ENCODE assay signal across 8 cellular contexts in the genomic region with DNA sequence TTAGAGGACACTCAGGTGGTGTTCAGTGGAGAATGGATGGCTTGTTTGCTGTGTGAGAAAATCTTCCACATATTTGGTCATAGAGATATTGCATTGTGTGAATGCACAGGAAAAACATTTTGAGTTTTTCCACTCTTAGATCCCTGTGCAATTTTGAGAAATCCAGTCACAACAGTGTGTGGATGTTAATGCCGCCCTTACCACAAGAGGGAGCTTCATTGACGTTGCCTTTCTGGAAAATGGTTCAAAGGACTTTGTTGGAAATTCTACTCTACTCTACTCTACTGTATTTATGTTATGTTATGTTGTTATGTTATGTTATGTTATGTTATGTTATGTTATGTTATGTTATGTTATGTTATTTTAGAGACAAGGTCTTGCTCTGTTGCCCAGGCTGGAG. TPM values are rescaled to one million over a fixed set of nuclear protein-coding genes. Genes with fewer than 3 reads are reported as not detected.
DNase-seq lines count a peak whose midpoint lies in the region; ATAC-seq and TF ChIP-seq lines count a peak whose summit lies in the region.

No MANE protein-coding gene starts in this region.

- H3K27me3 Mint-ChIP-seq in activated CD8-positive, alpha-beta T cell treated with anti-CD3 and anti-CD28 coated beads for 36 hours: no peaks in the 10 kb centered on the region
- H3K27me3 Mint-ChIP-seq in activated CD8-positive, alpha-beta T cell treated with anti-CD3 and anti-CD28 coated beads, Interleukin-2, amount 10 ng/mL, durations not matched to agents 7 days and 5 days (ENCODE audit: low read depth): no peaks in the 10 kb centered on the region

- peaks cover 0 to 8% (median 0%) of the 10 kb centered on the region in 4 donors for H3K9me3 ChIP-seq in Peyer's patch

- no peaks in the 10 kb centered on the region for H3K4me1 ChIP-seq in Peyer's patch

- H3K36me3 ChIP-seq in Peyer's patch: no peaks in the 10 kb centered on the region

- H3K27ac ChIP-seq in Peyer's patch: no peak overlapping the region

- H3K9me3 Mint-ChIP-seq in activated CD8-positive, alpha-beta T cell treated with anti-CD3 and anti-CD28 coated beads for 36 hours: peaks cover 11% of the 10 kb centered on the region
- H3K9me3 Mint-ChIP-seq in activated CD8-positive, alpha-beta T cell treated with anti-CD3 and anti-CD28 coated beads, Interleukin-2, amount 10 ng/mL, durations not matched to agents 7 days and 5 days (ENCODE audit: insufficient read depth): peaks cover 13% of the 10 kb centered on the region
- H3K9me3 Mint-ChIP-seq in stimulated activated effector memory CD8-positive, alpha-beta T cell treated with anti-CD3 and anti-CD28 coated beads, Interleukin-12 subunit alpha, Interleukin-12 subunit beta, amount 100 ng/mL, for 72 hours: peaks cover 5% of the 10 kb centered on the region

- H3K27ac Mint-ChIP-seq in activated CD8-positive, alpha-beta T cell treated with anti-CD3 and anti-CD28 coated beads for 36 hours: no peak overlapping the region
- no peak overlapping the region for H3K27ac Mint-ChIP-seq in activated CD8-positive, alpha-beta T cell treated with anti-CD3 and anti-CD28 coated beads, Interleukin-2, amount 10 ng/mL, durations not matched to agents 7 days and 5 days
- no peak overlapping the region for H3K27ac Mint-ChIP-seq in stimulated activated effector memory CD8-positive, alpha-beta T cell treated with anti-CD3 and anti-CD28 coated beads, Interleukin-12 subunit alpha, Interleukin-12 subunit beta, amount 100 ng/mL, for 72 hours

- H3K4me1 Mint-ChIP-seq in activated CD8-positive, alpha-beta T cell treated with anti-CD3 and anti-CD28 coated beads for 36 hours (ENCODE audit: low read depth): peaks cover 4% of the 10 kb centered on the region
- H3K4me1 Mint-ChIP-seq in activated CD8-positive, alpha-beta T cell treated with anti-CD3 and anti-CD28 coated beads, Interleukin-2, amount 10 ng/mL, durations not matched to agents 7 days and 5 days (ENCODE audit: low read depth): peaks cover 3% of the 10 kb centered on the region
- no peaks in the 10 kb centered on the region for H3K4me1 Mint-ChIP-seq in stimulated activated effector memory CD8-positive, alpha-beta T cell treated with anti-CD3 and anti-CD28 coated beads, Interleukin-12 subunit alpha, Interleukin-12 subunit beta, amount 100 ng/mL, for 72 hours

- H3K4me3 ChIP-seq in Peyer's patch (no peak overlapping the region), foreskin fibroblast (ENCODE audit: low read depth in 1 of 2, low read length in 2 of 2) (no peak overlapping the region)

- peak; percentile 49 for TF ChIP-seq CTCF in activated CD8-positive, alpha-beta T cell treated with anti-CD3 and anti-CD28 coated beads for 36 hours (IDR thresholded peaks at IDR 0.05)
- TF ChIP-seq CTCF in Peyer's patch (IDR thresholded peaks at IDR 0.05) (peak in 5 of 6 experiments; percentile 30 to 55 (median 49)), foreskin fibroblast (IDR thresholded peaks at IDR 0.05; ENCODE audit: low read depth, low read length) (peak; percentile 30)

- DNase-seq in activated CD8-positive, alpha-beta T cell treated with anti-CD3 and anti-CD28 coated beads for 36 hours: peak; percentile 31
- no peak for DNase-seq in activated CD8-positive, alpha-beta T cell treated with anti-CD3 and anti-CD28 coated beads, Interleukin-2, amount 10 ng/mL, durations not matched to agents 7 days and 5 days
- DNase-seq in Peyer's patch (peak in 1 of 3 donors; percentile 54), foreskin fibroblast (peak in 1 of 2 donors; percentile 50), superior temporal gyrus (ENCODE audit: extremely low spot score) (peak; percentile 35), foreskin melanocyte (no peak)
- DNase-seq in stimulated activated effector memory CD8-positive, alpha-beta T cell treated with anti-CD3 and anti-CD28 coated beads, Interleukin-12 subunit alpha, Interleukin-12 subunit beta, amount 100 ng/mL, for 72 hours (ENCODE audit: low spot score in 2 of 2): no peak

- intact Hi-C loops in activated CD8-positive, alpha-beta T cell treated with anti-CD3 and anti-CD28 coated beads for 36 hours (cut with micrococcal nuclease): no loop called here

- H3K27me3 ChIP-seq in Peyer's patch: no peaks in the 10 kb centered on the region

- H3K36me3 Mint-ChIP-seq in activated CD8-positive, alpha-beta T cell treated with anti-CD3 and anti-CD28 coated beads for 36 hours (ENCODE audit: low read depth): peaks cover 12% of the 10 kb centered on the region
- H3K36me3 Mint-ChIP-seq in activated CD8-positive, alpha-beta T cell treated with anti-CD3 and anti-CD28 coated beads, Interleukin-2, amount 10 ng/mL, durations not matched to agents 7 days and 5 days (ENCODE audit: low read depth): peaks cover 19% of the 10 kb centered on the region
- H3K36me3 Mint-ChIP-seq in stimulated activated effector memory CD8-positive, alpha-beta T cell treated with anti-CD3 and anti-CD28 coated beads, Interleukin-12 subunit alpha, Interleukin-12 subunit beta, amount 100 ng/mL, for 72 hours: no peaks in the 10 kb centered on the region

- no peak overlapping the region for H3K4me3 Mint-ChIP-seq in activated CD8-positive, alpha-beta T cell treated with anti-CD3 and anti-CD28 coated beads for 36 hours
- H3K4me3 Mint-ChIP-seq in activated CD8-positive, alpha-beta T cell treated with anti-CD3 and anti-CD28 coated beads, Interleukin-2, amount 10 ng/mL, durations not matched to agents 7 days and 5 days: no peak overlapping the region
- H3K4me3 Mint-ChIP-seq in stimulated activated effector memory CD8-positive, alpha-beta T cell treated with anti-CD3 and anti-CD28 coated beads, Interleukin-12 subunit alpha, Interleukin-12 subunit beta, amount 100 ng/mL, for 72 hours: no peak overlapping the region

- CTCF ChIA-PET in activated CD8-positive, alpha-beta T cell treated with anti-CD3 and anti-CD28 coated beads for 36 hours (lab: Charles Lee): interaction anchor here (0.9 to 2.0 kb wide), 8 partner anchors 12 to 202 kb away, joined by 3 to 9 read pairs (median 4); a partner anchor contains a TSS
- CTCF ChIA-PET in activated CD8-positive, alpha-beta T cell treated with anti-CD3 and anti-CD28 coated beads, Interleukin-2, amount 10 ng/mL, durations not matched to agents 7 days and 5 days (lab: Charles Lee): interaction anchor here (1.0 to 1.7 kb wide), 4 partner anchors 13 to 55 kb away, joined by 3 to 11 read pairs (median 4); a partner anchor contains a TSS

- POLR2A ChIA-PET in activated CD8-positive, alpha-beta T cell treated with anti-CD3 and anti-CD28 coated beads for 36 hours (lab: Charles Lee): interaction anchor here (0.6 to 1.6 kb wide), 2 partner anchors 9 to 18 kb away, joined by 3 to 6 read pairs; no protein-coding TSS in a partner anchor
- POLR2A ChIA-PET in activated CD8-positive, alpha-beta T cell treated with anti-CD3 and anti-CD28 coated beads, Interleukin-2, amount 10 ng/mL, durations not matched to agents 7 days and 5 days (lab: Charles Lee): interaction anchor here (0.6 kb wide), 1 partner anchor 37 kb away, joined by 3 read pairs; no protein-coding TSS in a partner anchor

- ATAC-seq in activated CD8-positive, alpha-beta T cell treated with anti-CD3 and anti-CD28 coated beads for 36 hours: no peak
- ATAC-seq in activated CD8-positive, alpha-beta T cell treated with anti-CD3 and anti-CD28 coated beads, Interleukin-2, amount 10 ng/mL, durations not matched to agents 7 days and 5 days: no peak
- ATAC-seq in stimulated activated effector memory CD8-positive, alpha-beta T cell treated with anti-CD3 and anti-CD28 coated beads, Interleukin-12 subunit alpha, Interleukin-12 subunit beta, amount 100 ng/mL, for 72 hours: no peak
- ATAC-seq in HG03378 (IDR thresholded peaks at IDR 0.05; ENCODE audit: unreplicated experiment): no peak

- no peak for TF ChIP-seq POLR2A in Peyer's patch (IDR thresholded peaks at IDR 0.05)

RNA-seq across cellular contexts. Expression of a gene that starts 13.4 kb away (rescaled TPM):
- total RNA-seq in activated CD8-positive, alpha-beta T cell treated with anti-CD3 and anti-CD28 coated beads for 36 hours: 1 to 10 TPM; 2.0 to 3.0 TPM
- 1 to 10 TPM; 3.2 to 4.1 TPM for total RNA-seq in activated CD8-positive, alpha-beta T cell treated with anti-CD3 and anti-CD28 coated beads, Interleukin-2, amount 10 ng/mL, durations not matched to agents 7 days and 5 days
- 1 to 10 TPM in 3 of 4 donors, under 1 TPM in 1; 0.88 to 9.5 (median 7.6) TPM for total RNA-seq in Peyer's patch

RNA-seq across cellular contexts. Expression of a gene that starts 29.8 kb away (rescaled TPM):
- total RNA-seq in activated CD8-positive, alpha-beta T cell treated with anti-CD3 and anti-CD28 coated beads for 36 hours: 1 to 10 TPM; 3.9 to 4.6 TPM
- total RNA-seq in activated CD8-positive, alpha-beta T cell treated with anti-CD3 and anti-CD28 coated beads, Interleukin-2, amount 10 ng/mL, durations not matched to agents 7 days and 5 days: 1 to 10 TPM; 2.9 to 5.2 TPM
- total RNA-seq in Peyer's patch: 1 to 10 TPM; 1.7 to 5.8 (median 3.9) TPM

RNA-seq across cellular contexts. Expression of a gene that starts 36.2 kb away (rescaled TPM):
- 10 to 100 TPM; 10.2 to 10.3 TPM for total RNA-seq in activated CD8-positive, alpha-beta T cell treated with anti-CD3 and anti-CD28 coated beads for 36 hours
- 10 to 100 TPM; 13.9 to 14.7 TPM for total RNA-seq in activated CD8-positive, alpha-beta T cell treated with anti-CD3 and anti-CD28 coated beads, Interleukin-2, amount 10 ng/mL, durations not matched to agents 7 days and 5 days
- total RNA-seq in Peyer's patch: 10 to 100 TPM in 2 of 4 donors, 1 to 10 TPM in 2; 6.4 to 26.4 (median 9.8) TPM

Comparison
In these comparisons a context has a peak if more than half of its experiments do, and no peak if none do; other contexts are left out.
1. DNase-seq: peak in activated CD8-positive, alpha-beta T cell treated with anti-CD3 and anti-CD28 coated beads for 36 hours (single experiment) and superior temporal gyrus (single experiment); none in activated CD8-positive, alpha-beta T cell treated with anti-CD3 and anti-CD28 coated beads, Interleukin-2, amount 10 ng/mL, durations not matched to agents 7 days and 5 days (single experiment), stimulated activated effector memory CD8-positive, alpha-beta T cell treated with anti-CD3 and anti-CD28 coated beads, Interleukin-12 subunit alpha, Interleukin-12 subunit beta, amount 100 ng/mL, for 72 hours (0 of 2) and foreskin melanocyte (single experiment).
2. Peak in every context shown above with its lines, with median percentiles within 50 percentile points of each other: CTCF ChIP-seq.